In the genomic region with DNA sequence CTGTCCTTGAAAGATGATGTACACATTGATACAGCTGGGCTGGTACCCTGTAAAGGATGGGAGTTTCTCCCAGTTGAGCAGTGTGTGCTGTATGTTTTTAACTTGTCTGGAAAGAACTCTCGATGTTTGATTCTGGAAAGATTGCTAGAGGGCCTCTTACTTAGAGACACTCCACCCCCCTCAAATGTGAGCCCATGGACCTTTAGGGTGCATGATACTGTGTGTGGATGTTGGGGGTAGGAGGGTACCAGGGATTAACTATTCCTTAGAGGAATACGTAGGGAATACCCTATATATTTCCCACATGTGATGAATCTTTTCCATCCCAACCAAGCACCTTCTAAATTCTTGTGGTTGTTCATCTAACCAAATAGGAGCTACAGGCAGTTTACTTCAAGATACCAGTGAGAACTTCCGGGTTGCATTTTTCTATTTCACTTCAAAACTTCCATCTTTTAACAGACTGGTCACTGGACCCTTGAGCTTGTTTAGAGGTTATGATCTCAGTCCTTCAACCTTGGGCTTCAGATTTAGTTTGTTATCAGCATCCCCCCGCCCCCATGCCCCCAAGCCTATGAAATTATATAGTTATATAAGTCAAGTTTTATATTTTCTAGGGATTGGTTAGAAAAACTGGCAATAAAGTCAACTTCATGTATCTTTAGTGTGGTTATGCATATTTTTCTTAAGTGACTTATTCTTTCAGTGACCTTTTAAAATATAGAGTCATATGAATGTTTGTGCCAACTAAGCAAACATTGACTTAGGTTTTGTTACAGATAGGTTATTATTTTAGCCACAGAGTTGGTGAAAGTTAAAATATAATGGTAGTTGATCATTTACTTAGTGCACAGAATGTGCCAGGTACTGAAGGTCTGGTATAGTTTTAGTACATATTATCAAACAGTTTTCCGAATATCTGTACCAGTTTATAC, we compare ENCODE assay signal across 1 cellular context.
TF ChIP-seq lines count a peak whose summit lies in the region.

No MANE protein-coding gene starts in this region.

TF ChIP-seq in HepG2, 621 proteins besides CTCF, POLR2A, EP300 and RAD21 (continues in another document):
- no peak for TF ChIP-seq CREB1 (IDR thresholded peaks at IDR 0.05)
- TF ChIP-seq CREB1 (CRISPR knock-in tag; IDR thresholded peaks at IDR 0.05) = peak; percentile 45; the same call in 1 of the 2 replicates
- 0 out of 2 replicates have a peak, but pooled peaks have one; percentile 17 for TF ChIP-seq PPARG (CRISPR knock-in tag; conservative IDR thresholded peaks at IDR 0.05)
- TF ChIP-seq MAFK (conservative IDR thresholded peaks at IDR 0.05 in 1 of 2, IDR thresholded peaks at IDR 0.05 in 1 of 2; ENCODE audit: low read length in 2 of 2) = peak; percentile 82 to 86
- TF ChIP-seq, protein P1, sequence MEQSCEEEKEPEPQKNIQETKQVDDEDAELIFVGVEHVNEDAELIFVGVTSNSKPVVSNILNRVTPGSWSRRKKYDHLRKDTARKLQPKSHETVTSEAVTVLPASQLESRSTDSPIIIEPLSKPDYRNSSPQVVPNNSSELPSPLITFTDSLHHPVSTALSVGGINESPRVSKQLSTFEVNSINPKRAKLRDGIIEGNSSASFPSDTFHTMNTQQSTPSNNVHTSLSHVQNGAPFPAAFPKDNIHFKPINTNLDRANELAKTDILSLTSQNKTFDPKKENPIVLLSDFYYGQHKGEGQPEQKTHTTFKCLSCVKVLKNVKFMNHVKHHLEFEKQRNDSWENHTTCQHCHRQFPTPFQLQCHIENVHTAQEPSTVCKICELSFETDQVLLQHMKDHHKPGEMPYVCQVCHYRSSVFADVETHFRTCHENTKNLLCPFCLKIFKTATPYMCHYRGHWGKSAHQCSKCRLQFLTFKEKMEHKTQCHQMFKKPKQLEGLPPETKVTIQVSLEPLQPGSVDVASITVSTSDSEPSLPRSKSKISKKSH (CRISPR knock-in tag; IDR thresholded peaks at IDR 0.05; ENCODE audit: borderline replicate concordance) = no peak
- TF ChIP-seq TARDBP (CRISPR knock-in tag; IDR thresholded peaks at IDR 0.05) = 0 out of 2 replicates have a peak, but pooled peaks have one; percentile 41
- 0 out of 2 replicates have a peak, but pooled peaks have one; percentile 12 for TF ChIP-seq ZMYM4 (CRISPR knock-in tag; IDR thresholded peaks at IDR 0.05)
- TF ChIP-seq TBX3 (IDR thresholded peaks at IDR 0.05; ENCODE audit: borderline replicate concordance) = no peak
- peak; percentile 55 for TF ChIP-seq ELF1 (CRISPR knock-in tag; IDR thresholded peaks at IDR 0.05)
- TF ChIP-seq ZNF672 (CRISPR knock-in tag; IDR thresholded peaks at IDR 0.05) = no peak
- TF ChIP-seq NCOR1 (IDR thresholded peaks at IDR 0.05; ENCODE audit: borderline replicate concordance, low read length) = 0 out of 2 replicates have a peak, but pooled peaks have one; percentile 40
- peak; percentile 43 for TF ChIP-seq HNF4A (CRISPR knock-in tag; IDR thresholded peaks at IDR 0.05)
- no peak for TF ChIP-seq ZNF253 (CRISPR knock-in tag; IDR thresholded peaks at IDR 0.05; ENCODE audit: borderline replicate concordance)
- TF ChIP-seq, protein P2, sequence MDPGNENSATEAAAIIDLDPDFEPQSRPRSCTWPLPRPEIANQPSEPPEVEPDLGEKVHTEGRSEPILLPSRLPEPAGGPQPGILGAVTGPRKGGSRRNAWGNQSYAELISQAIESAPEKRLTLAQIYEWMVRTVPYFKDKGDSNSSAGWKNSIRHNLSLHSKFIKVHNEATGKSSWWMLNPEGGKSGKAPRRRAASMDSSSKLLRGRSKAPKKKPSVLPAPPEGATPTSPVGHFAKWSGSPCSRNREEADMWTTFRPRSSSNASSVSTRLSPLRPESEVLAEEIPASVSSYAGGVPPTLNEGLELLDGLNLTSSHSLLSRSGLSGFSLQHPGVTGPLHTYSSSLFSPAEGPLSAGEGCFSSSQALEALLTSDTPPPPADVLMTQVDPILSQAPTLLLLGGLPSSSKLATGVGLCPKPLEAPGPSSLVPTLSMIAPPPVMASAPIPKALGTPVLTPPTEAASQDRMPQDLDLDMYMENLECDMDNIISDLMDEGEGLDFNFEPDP (CRISPR knock-in tag; conservative IDR thresholded peaks at IDR 0.05) = no peak
- TF ChIP-seq, protein P3, sequence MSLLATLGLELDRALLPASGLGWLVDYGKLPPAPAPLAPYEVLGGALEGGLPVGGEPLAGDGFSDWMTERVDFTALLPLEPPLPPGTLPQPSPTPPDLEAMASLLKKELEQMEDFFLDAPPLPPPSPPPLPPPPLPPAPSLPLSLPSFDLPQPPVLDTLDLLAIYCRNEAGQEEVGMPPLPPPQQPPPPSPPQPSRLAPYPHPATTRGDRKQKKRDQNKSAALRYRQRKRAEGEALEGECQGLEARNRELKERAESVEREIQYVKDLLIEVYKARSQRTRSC (CRISPR knock-in tag; IDR thresholded peaks at IDR 0.05; ENCODE audit: low read depth) = no peak
- TF ChIP-seq, protein P4, sequence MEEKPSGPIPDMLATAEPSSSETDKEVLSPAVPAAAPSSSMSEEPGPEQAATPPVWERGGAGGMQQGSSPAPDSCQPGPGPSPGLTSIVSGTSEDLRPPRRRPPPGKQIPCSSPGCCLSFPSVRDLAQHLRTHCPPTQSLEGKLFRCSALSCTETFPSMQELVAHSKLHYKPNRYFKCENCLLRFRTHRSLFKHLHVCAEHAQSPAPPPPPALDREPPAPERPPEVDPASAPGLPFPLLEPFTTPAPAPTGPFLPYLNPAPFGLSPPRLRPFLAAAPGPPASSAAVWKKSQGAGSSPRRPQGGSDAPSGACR (CRISPR knock-in tag; IDR thresholded peaks at IDR 0.05) = no peak
- TF ChIP-seq, protein P5, sequence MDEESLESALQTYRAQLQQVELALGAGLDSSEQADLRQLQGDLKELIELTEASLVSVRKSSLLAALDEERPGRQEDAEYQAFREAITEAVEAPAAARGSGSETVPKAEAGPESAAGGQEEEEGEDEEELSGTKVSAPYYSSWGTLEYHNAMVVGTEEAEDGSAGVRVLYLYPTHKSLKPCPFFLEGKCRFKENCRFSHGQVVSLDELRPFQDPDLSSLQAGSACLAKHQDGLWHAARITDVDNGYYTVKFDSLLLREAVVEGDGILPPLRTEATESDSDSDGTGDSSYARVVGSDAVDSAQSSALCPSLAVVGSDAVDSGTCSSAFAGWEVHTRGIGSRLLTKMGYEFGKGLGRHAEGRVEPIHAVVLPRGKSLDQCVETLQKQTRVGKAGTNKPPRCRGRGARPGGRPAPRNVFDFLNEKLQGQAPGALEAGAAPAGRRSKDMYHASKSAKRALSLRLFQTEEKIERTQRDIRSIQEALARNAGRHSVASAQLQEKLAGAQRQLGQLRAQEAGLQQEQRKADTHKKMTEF (CRISPR knock-in tag; IDR thresholded peaks at IDR 0.05) = no peak
- TF ChIP-seq, protein P6, sequence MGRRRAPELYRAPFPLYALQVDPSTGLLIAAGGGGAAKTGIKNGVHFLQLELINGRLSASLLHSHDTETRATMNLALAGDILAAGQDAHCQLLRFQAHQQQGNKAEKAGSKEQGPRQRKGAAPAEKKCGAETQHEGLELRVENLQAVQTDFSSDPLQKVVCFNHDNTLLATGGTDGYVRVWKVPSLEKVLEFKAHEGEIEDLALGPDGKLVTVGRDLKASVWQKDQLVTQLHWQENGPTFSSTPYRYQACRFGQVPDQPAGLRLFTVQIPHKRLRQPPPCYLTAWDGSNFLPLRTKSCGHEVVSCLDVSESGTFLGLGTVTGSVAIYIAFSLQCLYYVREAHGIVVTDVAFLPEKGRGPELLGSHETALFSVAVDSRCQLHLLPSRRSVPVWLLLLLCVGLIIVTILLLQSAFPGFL (CRISPR knock-in tag; IDR thresholded peaks at IDR 0.05) = no peak
- 0 out of 2 replicates have a peak, but pooled peaks have one; percentile 6 for TF ChIP-seq ZNF644 (CRISPR knock-in tag; IDR thresholded peaks at IDR 0.05; ENCODE audit: low read depth)
- TF ChIP-seq ZNF709 (CRISPR knock-in tag; IDR thresholded peaks at IDR 0.05) = no peak
- 0 out of 2 replicates have a peak, but pooled peaks have one; percentile 21 for TF ChIP-seq NAIF1 (CRISPR knock-in tag; IDR thresholded peaks at IDR 0.05; ENCODE audit: borderline replicate concordance)
- TF ChIP-seq NFIC (IDR thresholded peaks at IDR 0.05; ENCODE audit: low read length) = 0 out of 2 replicates have a peak, but pooled peaks have one; percentile 16
- no peak for TF ChIP-seq ZFP1 (CRISPR knock-in tag; IDR thresholded peaks at IDR 0.05)
- 0 out of 2 replicates have a peak, but pooled peaks have one; percentile 11 for TF ChIP-seq ISL2 (CRISPR knock-in tag; IDR thresholded peaks at IDR 0.05)
- TF ChIP-seq HDAC2 (CRISPR knock-in tag; IDR thresholded peaks at IDR 0.05) = 0 out of 2 replicates have a peak, but pooled peaks have one; percentile 9
- TF ChIP-seq RXRB (CRISPR knock-in tag; IDR thresholded peaks at IDR 0.05; ENCODE audit: borderline replicate concordance) = 0 out of 2 replicates have a peak, but pooled peaks have one; percentile 6
- no peak for TF ChIP-seq ZNF792 (CRISPR knock-in tag; IDR thresholded peaks at IDR 0.05)
- TF ChIP-seq SALL2 (CRISPR knock-in tag; IDR thresholded peaks at IDR 0.05) = no peak
- TF ChIP-seq ELF3 (CRISPR knock-in tag; IDR thresholded peaks at IDR 0.05) = 0 out of 2 replicates have a peak, but pooled peaks have one; percentile 56
- TF ChIP-seq ZNF441 (CRISPR knock-in tag; IDR thresholded peaks at IDR 0.05; ENCODE audit: borderline replicate concordance) = no peak
- no peak for TF ChIP-seq SOX6 (IDR thresholded peaks at IDR 0.05)
- 0 out of 2 replicates have a peak, but pooled peaks have one; percentile 18 for TF ChIP-seq SOX6 (CRISPR knock-in tag; IDR thresholded peaks at IDR 0.05)
- TF ChIP-seq, protein P7, sequence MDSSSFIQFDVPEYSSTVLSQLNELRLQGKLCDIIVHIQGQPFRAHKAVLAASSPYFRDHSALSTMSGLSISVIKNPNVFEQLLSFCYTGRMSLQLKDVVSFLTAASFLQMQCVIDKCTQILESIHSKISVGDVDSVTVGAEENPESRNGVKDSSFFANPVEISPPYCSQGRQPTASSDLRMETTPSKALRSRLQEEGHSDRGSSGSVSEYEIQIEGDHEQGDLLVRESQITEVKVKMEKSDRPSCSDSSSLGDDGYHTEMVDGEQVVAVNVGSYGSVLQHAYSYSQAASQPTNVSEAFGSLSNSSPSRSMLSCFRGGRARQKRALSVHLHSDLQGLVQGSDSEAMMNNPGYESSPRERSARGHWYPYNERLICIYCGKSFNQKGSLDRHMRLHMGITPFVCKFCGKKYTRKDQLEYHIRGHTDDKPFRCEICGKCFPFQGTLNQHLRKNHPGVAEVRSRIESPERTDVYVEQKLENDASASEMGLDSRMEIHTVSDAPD (CRISPR knock-in tag; IDR thresholded peaks at IDR 0.05) = peak; percentile 33; the same call in 1 of the 2 replicates
- peak; percentile 75 for TF ChIP-seq MAFF (IDR thresholded peaks at IDR 0.05; ENCODE audit: low read depth, low read length)
- TF ChIP-seq ASH2L (IDR thresholded peaks at IDR 0.05; ENCODE audit: insufficient read length, low read depth, low read length) = peak; percentile 29
- no peak for TF ChIP-seq SOX5 (CRISPR knock-in tag; IDR thresholded peaks at IDR 0.05; ENCODE audit: borderline replicate concordance)
- TF ChIP-seq NR2C2 (CRISPR knock-in tag; IDR thresholded peaks at IDR 0.05; ENCODE audit: borderline replicate concordance) = peak; percentile 14; the same call in 1 of the 2 replicates
- TF ChIP-seq HMG20A (CRISPR knock-in tag; IDR thresholded peaks at IDR 0.05; ENCODE audit: borderline replicate concordance) = peak; percentile 8; the same call in 1 of the 2 replicates
- TF ChIP-seq EEA1 (CRISPR knock-in tag; IDR thresholded peaks at IDR 0.05; ENCODE audit: borderline replicate concordance) = no peak
- TF ChIP-seq, protein P8, sequence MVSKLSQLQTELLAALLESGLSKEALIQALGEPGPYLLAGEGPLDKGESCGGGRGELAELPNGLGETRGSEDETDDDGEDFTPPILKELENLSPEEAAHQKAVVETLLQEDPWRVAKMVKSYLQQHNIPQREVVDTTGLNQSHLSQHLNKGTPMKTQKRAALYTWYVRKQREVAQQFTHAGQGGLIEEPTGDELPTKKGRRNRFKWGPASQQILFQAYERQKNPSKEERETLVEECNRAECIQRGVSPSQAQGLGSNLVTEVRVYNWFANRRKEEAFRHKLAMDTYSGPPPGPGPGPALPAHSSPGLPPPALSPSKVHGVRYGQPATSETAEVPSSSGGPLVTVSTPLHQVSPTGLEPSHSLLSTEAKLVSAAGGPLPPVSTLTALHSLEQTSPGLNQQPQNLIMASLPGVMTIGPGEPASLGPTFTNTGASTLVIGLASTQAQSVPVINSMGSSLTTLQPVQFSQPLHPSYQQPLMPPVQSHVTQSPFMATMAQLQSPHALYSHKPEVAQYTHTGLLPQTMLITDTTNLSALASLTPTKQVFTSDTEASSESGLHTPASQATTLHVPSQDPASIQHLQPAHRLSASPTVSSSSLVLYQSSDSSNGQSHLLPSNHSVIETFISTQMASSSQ (IDR thresholded peaks at IDR 0.05; ENCODE audit: low read depth) = peak; percentile 44; the same call in 1 of the 2 replicates
- TF ChIP-seq, protein P8 (CRISPR knock-in tag; IDR thresholded peaks at IDR 0.05; ENCODE audit: borderline replicate concordance) = peak; percentile 67; the same call in 1 of the 2 replicates
- no peak for TF ChIP-seq ZNF207 (IDR thresholded peaks at IDR 0.05; ENCODE audit: borderline replicate concordance)
- TF ChIP-seq FOXA3 (CRISPR knock-in tag; IDR thresholded peaks at IDR 0.05) = peak; percentile 16; the same call in 1 of the 2 replicates
- TF ChIP-seq, protein P9, sequence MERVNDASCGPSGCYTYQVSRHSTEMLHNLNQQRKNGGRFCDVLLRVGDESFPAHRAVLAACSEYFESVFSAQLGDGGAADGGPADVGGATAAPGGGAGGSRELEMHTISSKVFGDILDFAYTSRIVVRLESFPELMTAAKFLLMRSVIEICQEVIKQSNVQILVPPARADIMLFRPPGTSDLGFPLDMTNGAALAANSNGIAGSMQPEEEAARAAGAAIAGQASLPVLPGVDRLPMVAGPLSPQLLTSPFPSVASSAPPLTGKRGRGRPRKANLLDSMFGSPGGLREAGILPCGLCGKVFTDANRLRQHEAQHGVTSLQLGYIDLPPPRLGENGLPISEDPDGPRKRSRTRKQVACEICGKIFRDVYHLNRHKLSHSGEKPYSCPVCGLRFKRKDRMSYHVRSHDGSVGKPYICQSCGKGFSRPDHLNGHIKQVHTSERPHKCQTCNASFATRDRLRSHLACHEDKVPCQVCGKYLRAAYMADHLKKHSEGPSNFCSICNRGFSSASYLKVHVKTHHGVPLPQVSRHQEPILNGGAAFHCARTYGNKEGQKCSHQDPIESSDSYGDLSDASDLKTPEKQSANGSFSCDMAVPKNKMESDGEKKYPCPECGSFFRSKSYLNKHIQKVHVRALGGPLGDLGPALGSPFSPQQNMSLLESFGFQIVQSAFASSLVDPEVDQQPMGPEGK (CRISPR knock-in tag; IDR thresholded peaks at IDR 0.05) = 0 out of 2 replicates have a peak, but pooled peaks have one; percentile 38
- TF ChIP-seq FOXO1 (CRISPR knock-in tag; IDR thresholded peaks at IDR 0.05) = no peak
- no peak for TF ChIP-seq ZNF431 (CRISPR knock-in tag; IDR thresholded peaks at IDR 0.05; ENCODE audit: borderline replicate concordance, low read depth)
- TF ChIP-seq NR2F2 (IDR thresholded peaks at IDR 0.05; ENCODE audit: borderline replicate concordance, low read depth) = no peak
